In the genomic region with DNA sequence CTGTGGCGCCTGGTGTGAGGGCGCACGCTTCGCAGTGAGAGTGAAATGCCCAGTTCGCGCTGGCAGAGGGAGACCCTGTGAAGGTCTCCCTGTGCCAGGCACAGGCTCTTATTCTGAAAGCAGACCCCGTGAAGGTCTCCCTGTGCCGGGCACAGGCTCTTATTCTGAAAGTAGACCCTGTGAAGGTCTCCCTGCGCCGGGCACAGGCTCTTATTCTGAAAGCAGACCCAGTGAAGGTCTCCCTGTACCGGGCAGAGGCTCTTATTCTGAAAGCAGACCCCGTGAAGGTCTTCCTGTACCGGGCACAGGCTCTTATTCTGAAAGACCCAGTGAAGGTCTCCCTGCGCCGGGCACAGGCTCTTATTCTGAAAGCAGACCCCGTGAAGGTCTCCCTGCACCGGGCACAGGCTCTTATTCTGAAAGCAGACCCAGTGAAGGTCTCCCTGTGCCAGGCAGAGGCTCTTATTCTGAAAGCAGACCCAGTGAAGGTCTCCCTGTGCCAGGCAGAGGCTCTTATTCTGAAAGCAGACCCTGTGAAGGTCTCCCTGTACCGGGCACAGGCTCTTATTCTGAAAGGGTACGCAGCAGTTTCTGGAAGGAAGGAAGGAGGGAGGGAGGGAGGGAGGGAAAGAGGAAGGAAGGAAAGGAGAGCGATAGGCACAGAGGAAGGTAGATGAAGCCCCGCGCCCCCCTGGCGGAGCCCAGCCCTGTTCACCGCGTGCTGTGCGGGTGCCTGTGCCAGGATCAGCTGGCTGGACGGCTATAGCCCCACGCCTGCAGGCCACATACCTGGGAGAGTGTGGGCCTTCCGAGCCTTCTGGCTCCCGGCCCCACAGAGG, we compare ENCODE assay signal across 8 cellular contexts. TPM values are rescaled to one million over a fixed set of nuclear protein-coding genes. Genes with fewer than 3 reads are reported as not detected.
DNase-seq lines count a peak whose midpoint lies in the region; ATAC-seq and TF ChIP-seq lines count a peak whose summit lies in the region.

No MANE protein-coding gene starts in this region.

- H3K4me3 ChIP-seq in astrocyte of the spinal cord (ENCODE audit: low read depth, low read length) (peak overlapping the region; percentile 52), retinal pigment epithelial cell (ENCODE audit: low read length) (peak overlapping the region; percentile 51)

- TF ChIP-seq CTCF in astrocyte of the spinal cord (IDR thresholded peaks at IDR 0.05; ENCODE audit: low read depth, low read length) (no peak), retinal pigment epithelial cell (conservative IDR thresholded peaks at IDR 0.05; ENCODE audit: low read depth, low read length) (no peak)

- in situ Hi-C loops in Caki2 (cut with HindIII; ENCODE audit: low pct_unique_long_range_greater_than_20kb, low sequenced_read_pairs) (no loop called here), astrocyte of the spinal cord (cut with HindIII; ENCODE audit: low sequenced_read_pairs) (no loop called here)

- ATAC-seq in HG02588 (IDR thresholded peaks at IDR 0.05; ENCODE audit: unreplicated experiment) (no peak), GM19455 (IDR thresholded peaks at IDR 0.05; ENCODE audit: unreplicated experiment) (no peak)

- peak; percentile 74 for DNase-seq in Caki2 (ENCODE audit: low read depth)
- peak; percentile 88 for DNase-seq in MV-4-11 (lab: John Stamatoyannopoulos, UW)
- peak; percentile 64 for DNase-seq in T-helper 22 cell (ENCODE audit: low read depth)
- DNase-seq in astrocyte of the spinal cord (ENCODE audit: low read depth, low spot score): peak; percentile 84
- DNase-seq in hypothalamus (lab: John Stamatoyannopoulos, UW): peak in 45 of 51 donors; percentile 46 to 92 (median 74)
- peak; percentile 72 for DNase-seq in retinal pigment epithelial cell (ENCODE audit: low read depth)

RNA-seq across cellular contexts. Expression of a gene that starts 55.3 kb away (rescaled TPM):
- total RNA-seq in Caki2 (2014; rRNA removed; shearing (Covaris generic); ENCODE audit: low replicate concordance): 159 and 174 TPM in 2 replicates
